Comparison of ENCODE assay signal across 2 cellular contexts in genomic region chr6:149429427-149430360, GRCh38.
TF ChIP-seq lines count a peak whose summit lies in the region.

No MANE protein-coding gene starts in this region.

TF ChIP-seq in IMR-90, 13 proteins besides CTCF, POLR2A, EP300 and RAD21:
- TF ChIP-seq CEBPB (IDR thresholded peaks at IDR 0.05; ENCODE audit: low read depth, low read length), result no peak
- no peak for TF ChIP-seq MAFK (IDR thresholded peaks at IDR 0.05; ENCODE audit: low read depth, low read length)
- TF ChIP-seq FOS (IDR thresholded peaks at IDR 0.05; ENCODE audit: low read depth, low read length), result no peak
- TF ChIP-seq NFE2L2 (IDR thresholded peaks at IDR 0.05; ENCODE audit: low read depth, low read length), result no peak
- no peak for TF ChIP-seq SMC3 (IDR thresholded peaks at IDR 0.05; ENCODE audit: low read depth, low read length)

TF ChIP-seq in H1, 55 proteins besides CTCF, POLR2A, EP300 and RAD21:
- TF ChIP-seq GTF2F1 (IDR thresholded peaks at IDR 0.05; ENCODE audit: borderline replicate concordance, low read depth, low read length) (no peak), CBX8 (IDR thresholded peaks at IDR 0.05; ENCODE audit: borderline replicate concordance, low read depth, low read length) (no peak)
